20 cellular contexts compared by ENCODE assay signal in the genomic region with DNA sequence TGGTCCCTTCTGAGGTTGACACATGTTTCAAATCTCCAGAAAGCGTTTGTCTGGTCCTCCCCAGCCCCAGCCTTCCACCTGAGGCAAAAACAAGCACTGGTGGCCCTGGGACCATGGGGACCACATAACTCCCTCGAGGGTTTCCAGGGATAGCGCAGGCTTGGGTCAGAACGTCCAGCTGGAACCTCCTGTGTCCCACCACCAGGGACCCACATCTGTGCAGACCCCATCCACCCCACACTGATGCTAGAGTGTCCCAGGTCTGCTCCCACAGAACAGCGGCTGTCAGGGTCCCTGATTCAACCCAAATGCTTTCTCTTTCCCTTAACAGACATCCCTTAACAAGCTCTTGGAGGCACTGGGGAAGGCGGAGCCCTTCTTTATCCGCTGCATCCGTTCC. TPM values are rescaled to one million over a fixed set of nuclear protein-coding genes. Genes with fewer than 3 reads are reported as not detected.
DNase-seq lines count a peak whose midpoint lies in the region; ATAC-seq, FAIRE-seq and TF ChIP-seq lines count a peak whose summit lies in the region.
"Had no signal": no experiment of that assay in that cellular context is flagged by ENCODE, and none has a peak within 500 bp of the region (broad histone marks: within the 10 kb centered on the region; RNA-seq: fewer than 3 reads in every experiment).

No MANE protein-coding gene starts in this region.

- H3K9me3 Mint-ChIP-seq in activated naive CD4-positive, alpha-beta T cell treated with anti-CD3 and anti-CD28 coated beads, Interleukin-2, amount 10 ng/mL, durations not matched to agents 7 days and 5 days, result no peaks in the 10 kb centered on the region
- no peaks in the 10 kb centered on the region for H3K9me3 Mint-ChIP-seq in central memory CD8-positive, alpha-beta T cell
- no peaks in the 10 kb centered on the region for H3K9me3 Mint-ChIP-seq in stimulated activated memory B cell treated with anti-CD40 and anti-IgM and Interleukin-4, amounts not matched to agents 10 μg/mL and 1 μg/mL and 100 μg/mL, for 72 hours
- H3K9me3 Mint-ChIP-seq: CD4-positive, alpha-beta memory T cell had no signal

- H3K4me3 Mint-ChIP-seq in activated naive CD4-positive, alpha-beta T cell treated with anti-CD3 and anti-CD28 coated beads, Interleukin-2, amount 10 ng/mL, durations not matched to agents 7 days and 5 days, result no peak overlapping the region
- H3K4me3 Mint-ChIP-seq in central memory CD8-positive, alpha-beta T cell, result peak overlapping the region; percentile 36
- no peak overlapping the region for H3K4me3 Mint-ChIP-seq in stimulated activated memory B cell treated with anti-CD40 and anti-IgM and Interleukin-4, amounts not matched to agents 10 μg/mL and 1 μg/mL and 100 μg/mL, for 72 hours

- H3K27ac Mint-ChIP-seq in activated naive CD4-positive, alpha-beta T cell treated with anti-CD3 and anti-CD28 coated beads, Interleukin-2, amount 10 ng/mL, durations not matched to agents 7 days and 5 days, result peak overlapping the region; percentile 97
- H3K27ac Mint-ChIP-seq in central memory CD8-positive, alpha-beta T cell (ENCODE audit: low read depth), result peak overlapping the region; percentile 96
- H3K27ac Mint-ChIP-seq in stimulated activated memory B cell treated with anti-CD40 and anti-IgM and Interleukin-4, amounts not matched to agents 10 μg/mL and 1 μg/mL and 100 μg/mL, for 72 hours, result peak overlapping the region; percentile 93

- no peak for TF ChIP-seq POLR2A in GM12891 (IDR thresholded peaks at IDR 0.05; ENCODE audit: low read depth, low read length)

- CTCF ChIA-PET in activated naive CD4-positive, alpha-beta T cell treated with anti-CD3 and anti-CD28 coated beads, Interleukin-2, amount 10 ng/mL, durations not matched to agents 7 days and 5 days (lab: Charles Lee), result no interaction called here

- no peak for DNase-seq in activated naive CD4-positive, alpha-beta T cell treated with anti-CD3 and anti-CD28 coated beads, Interleukin-2, amount 10 ng/mL, durations not matched to agents 7 days and 5 days
- DNase-seq in activated naive CD4-positive, alpha-beta T cell treated with anti-CD3 and anti-CD28 coated beads, Interleukin-2, amount 50 U/mL, for 16 hours, result no peak
- no peak for DNase-seq in GM12891 (ENCODE audit: insufficient read length, low spot score)
- DNase-seq in central memory CD8-positive, alpha-beta T cell (ENCODE audit: low spot score in 2 of 2), result no peak
- DNase-seq in stimulated activated CD4-positive, alpha-beta T cell treated with anti-CD3 and anti-CD28 coated beads, Interleukin-2, amount 100 ng/mL, for 48 hours, result no peak
- DNase-seq: BE2C; Calu3; CD4-positive, alpha-beta memory T cell; DMS153; GF-D8; Kasumi-1; NCI-H1417; NCI-H1694 treated with DMSO at 0.1 percent for 48 hours; NCI-H2081 treated with DMSO at 0.1 percent for 48 hours; NCI-H446; NCI-H526; Right ventricle myocardium superior had no signal

- ATAC-seq in central memory CD8-positive, alpha-beta T cell (replicated peaks; ENCODE audit: extremely low read depth, poor library complexity, severe bottlenecking), result no peak
- ATAC-seq in stimulated activated memory B cell treated with anti-CD40 and anti-IgM and Interleukin-4, amounts not matched to agents 10 μg/mL and 1 μg/mL and 100 μg/mL, for 72 hours, result no peak
- ATAC-seq in HG02642 (IDR thresholded peaks at IDR 0.05; ENCODE audit: poor library complexity, unreplicated experiment), result no peak

- no peak for FAIRE-seq in GM12891 (lab: Jason Lieb, UNC)
- FAIRE-seq: H54 had no signal

- no peaks in the 10 kb centered on the region for H3K27me3 Mint-ChIP-seq in activated naive CD4-positive, alpha-beta T cell treated with anti-CD3 and anti-CD28 coated beads, Interleukin-2, amount 10 ng/mL, durations not matched to agents 7 days and 5 days
- no peaks in the 10 kb centered on the region for H3K27me3 Mint-ChIP-seq in central memory CD8-positive, alpha-beta T cell
- H3K27me3 Mint-ChIP-seq in stimulated activated memory B cell treated with anti-CD40 and anti-IgM and Interleukin-4, amounts not matched to agents 10 μg/mL and 1 μg/mL and 100 μg/mL, for 72 hours, result no peaks in the 10 kb centered on the region
- H3K27me3 Mint-ChIP-seq: CD4-positive, alpha-beta memory T cell had no signal

- H3K36me3 Mint-ChIP-seq in activated naive CD4-positive, alpha-beta T cell treated with anti-CD3 and anti-CD28 coated beads, Interleukin-2, amount 10 ng/mL, durations not matched to agents 7 days and 5 days, result peaks cover 56% of the 10 kb centered on the region
- peaks cover 48% of the 10 kb centered on the region for H3K36me3 Mint-ChIP-seq in central memory CD8-positive, alpha-beta T cell (ENCODE audit: insufficient read depth)
- H3K36me3 Mint-ChIP-seq in stimulated activated memory B cell treated with anti-CD40 and anti-IgM and Interleukin-4, amounts not matched to agents 10 μg/mL and 1 μg/mL and 100 μg/mL, for 72 hours, result peaks cover 45% of the 10 kb centered on the region

- H3K4me1 Mint-ChIP-seq in activated naive CD4-positive, alpha-beta T cell treated with anti-CD3 and anti-CD28 coated beads, Interleukin-2, amount 10 ng/mL, durations not matched to agents 7 days and 5 days, result peaks cover 41% of the 10 kb centered on the region
- H3K4me1 Mint-ChIP-seq in central memory CD8-positive, alpha-beta T cell, result peaks cover 20% of the 10 kb centered on the region
- peaks cover 42% of the 10 kb centered on the region for H3K4me1 Mint-ChIP-seq in stimulated activated memory B cell treated with anti-CD40 and anti-IgM and Interleukin-4, amounts not matched to agents 10 μg/mL and 1 μg/mL and 100 μg/mL, for 72 hours

TF ChIP-seq in GM12891, 5 proteins besides CTCF, POLR2A, EP300 and RAD21:
- TF ChIP-seq TAF1 (IDR thresholded peaks at IDR 0.05; ENCODE audit: low read depth, low read length), result no peak
- peak; percentile 60; the same call in 1 of the 2 replicates for TF ChIP-seq POLR2AphosphoS5 (IDR thresholded peaks at IDR 0.05; ENCODE audit: low read depth, low read length)

RNA-seq across cellular contexts. Expression of a gene that starts 29.6 kb away (rescaled TPM):
- polyA plus RNA-seq in GM12891 (2012; ENCODE audit: low read depth, missing spikeins), result 30.4 TPM

RNA-seq across cellular contexts. Expression of a gene that starts 40.4 kb away (rescaled TPM):
- 10.6 TPM for polyA plus RNA-seq in GM12891 (2012; ENCODE audit: low read depth, missing spikeins)
